Comparison of ENCODE assay signal across 1 cellular context in genomic region chr11:119029340-119030028, GRCh38.
TF ChIP-seq lines count a peak whose summit lies in the region.

No MANE protein-coding gene starts in this region.

TF ChIP-seq in IMR-90, 13 proteins besides CTCF, POLR2A, EP300 and RAD21 (continued from another document):
- TF ChIP-seq, protein P1, sequence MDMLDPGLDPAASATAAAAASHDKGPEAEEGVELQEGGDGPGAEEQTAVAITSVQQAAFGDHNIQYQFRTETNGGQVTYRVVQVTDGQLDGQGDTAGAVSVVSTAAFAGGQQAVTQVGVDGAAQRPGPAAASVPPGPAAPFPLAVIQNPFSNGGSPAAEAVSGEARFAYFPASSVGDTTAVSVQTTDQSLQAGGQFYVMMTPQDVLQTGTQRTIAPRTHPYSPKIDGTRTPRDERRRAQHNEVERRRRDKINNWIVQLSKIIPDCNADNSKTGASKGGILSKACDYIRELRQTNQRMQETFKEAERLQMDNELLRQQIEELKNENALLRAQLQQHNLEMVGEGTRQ (IDR thresholded peaks at IDR 0.05; ENCODE audit: low read depth, low read length) = no peak
- TF ChIP-seq CEBPB (IDR thresholded peaks at IDR 0.05; ENCODE audit: low read depth, low read length) (no peak), MAZ (IDR thresholded peaks at IDR 0.05; ENCODE audit: borderline replicate concordance, low read depth, low read length) (no peak), MAFK (IDR thresholded peaks at IDR 0.05; ENCODE audit: low read depth, low read length) (no peak), CHD1 (IDR thresholded peaks at IDR 0.05; ENCODE audit: low read depth, low read length) (no peak), BHLHE40 (IDR thresholded peaks at IDR 0.05; ENCODE audit: low read depth, low read length) (no peak), NFE2L2 (IDR thresholded peaks at IDR 0.05; ENCODE audit: low read depth, low read length) (no peak), MXI1 (IDR thresholded peaks at IDR 0.05; ENCODE audit: borderline replicate concordance, low read depth, low read length) (no peak), FOS (IDR thresholded peaks at IDR 0.05; ENCODE audit: low read depth, low read length) (no peak), RCOR1 (IDR thresholded peaks at IDR 0.05; ENCODE audit: insufficient replicate concordance, low read length) (no peak), ELK1 (IDR thresholded peaks at IDR 0.05; ENCODE audit: borderline replicate concordance, low read depth, low read length) (no peak), SMC3 (IDR thresholded peaks at IDR 0.05; ENCODE audit: low read depth, low read length) (no peak)
